ENCODE assay signal across 8 cellular contexts in genomic region chr5:40436535-40437237, GRCh38.
DNase-seq lines count a peak whose midpoint lies in the region; ATAC-seq and TF ChIP-seq lines count a peak whose summit lies in the region.

No MANE protein-coding gene starts in this region.

- no peaks in the 10 kb centered on the region for H3K9me3 ChIP-seq in right atrium auricular region

- H3K27ac ChIP-seq in right atrium auricular region: no peak overlapping the region

- no peak for TF ChIP-seq CTCF in right atrium auricular region (IDR thresholded peaks at IDR 0.05)

- peak; percentile 58 for ATAC-seq in GM18909 (IDR thresholded peaks at IDR 0.05; ENCODE audit: poor library complexity, unreplicated experiment)
- ATAC-seq in HG02870 (IDR thresholded peaks at IDR 0.05; ENCODE audit: unreplicated experiment): peak; percentile 49

- no peaks in the 10 kb centered on the region for H3K36me3 ChIP-seq in right atrium auricular region

- DNase-seq in T-helper 22 cell (ENCODE audit: low read depth): peak; percentile 56
- peak; percentile 31 for DNase-seq in pons (ENCODE audit: low spot score)
- no peak for DNase-seq in NCI-H345 (lab: John Stamatoyannopoulos, UW)
- no peak for DNase-seq in NCI-H2227 (lab: John Stamatoyannopoulos, UW; ENCODE audit: unreplicated experiment)
- no peak for DNase-seq in HT-29 (ENCODE audit: low spot score)
- DNase-seq in right atrium auricular region (ENCODE audit: low spot score): no peak

- H3K4me3 ChIP-seq in right atrium auricular region: no peak overlapping the region

- H3K4me1 ChIP-seq in right atrium auricular region: no peaks in the 10 kb centered on the region

- no peaks in the 10 kb centered on the region for H3K27me3 ChIP-seq in right atrium auricular region

Comparison
In these comparisons a context has a peak if more than half of its experiments do, and no peak if none do; other contexts are left out.
1. DNase-seq: peak in T-helper 22 cell (single experiment) and pons (single experiment); none in NCI-H345 (single experiment), NCI-H2227 (single experiment), HT-29 (single experiment) and right atrium auricular region (single experiment).